26 cellular contexts compared by ENCODE assay signal in the genomic region with DNA sequence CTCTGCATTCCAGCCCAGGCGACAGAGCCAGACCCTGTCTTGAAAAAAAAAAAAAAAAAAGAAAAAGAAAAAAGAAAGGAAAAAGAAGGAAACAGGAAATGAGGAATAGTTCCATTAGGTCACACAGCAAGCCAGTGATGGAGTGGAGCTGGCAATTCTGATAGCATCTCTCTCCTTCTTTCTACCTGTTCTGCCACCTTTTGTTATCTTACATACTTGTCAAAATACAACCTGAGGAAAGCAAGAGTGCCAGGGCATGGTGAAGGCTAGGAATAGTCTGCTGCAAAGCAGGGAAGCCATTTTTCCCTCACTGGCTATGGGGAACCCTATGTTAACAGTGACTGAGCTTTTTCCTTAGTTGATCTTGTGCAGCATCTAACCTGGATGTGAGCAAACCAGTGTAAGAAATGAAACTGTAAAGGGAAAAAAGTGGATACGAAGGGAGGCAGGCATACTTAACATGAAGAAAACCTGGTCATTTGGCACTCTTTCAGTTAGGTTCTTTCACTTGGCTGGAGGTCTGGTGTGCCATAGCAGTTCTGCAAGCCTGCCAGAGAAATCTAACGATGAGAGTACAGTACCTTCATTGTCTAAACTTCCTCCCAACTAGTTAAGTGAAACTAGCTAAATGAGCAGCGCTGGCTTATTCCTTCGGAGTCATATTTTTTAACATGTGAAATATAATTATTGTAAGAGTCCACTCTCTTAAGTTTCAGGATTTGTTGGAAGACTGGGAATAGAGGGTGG. TPM values are rescaled to one million over a fixed set of nuclear protein-coding genes. Genes with fewer than 3 reads are reported as not detected.
A peak's percentile ranks its signal among the peaks of the same experiment; 100 is the strongest.
DNase-seq lines count a peak whose midpoint lies in the region; ATAC-seq and TF ChIP-seq lines count a peak whose summit lies in the region.
"Had no signal": no experiment of that assay in that cellular context is flagged by ENCODE, and none has a peak within 500 bp of the region (broad histone marks: within the 10 kb centered on the region; RNA-seq: fewer than 3 reads in every experiment).

No MANE protein-coding gene starts in this region.

- no peak for TF ChIP-seq EP300 in SK-N-SH (IDR thresholded peaks at IDR 0.05; ENCODE audit: borderline replicate concordance in 1 of 2, low read depth in 1 of 2, low read length in 1 of 2)

- H3K9ac ChIP-seq in SK-N-SH, result no peak overlapping the region
- H3K9ac ChIP-seq: GM23248 had no signal

- intact Hi-C loops in left lung (cut with DNase I), result no loop called here

- H3K4me1 ChIP-seq in SK-N-SH (ENCODE audit: control insufficient read depth in 1 of 2, insufficient read depth in 2 of 2, low read depth in 1 of 2, low read length in 1 of 2), result no peaks in the 10 kb centered on the region
- H3K4me1 ChIP-seq in left lung, result peaks cover 0 to 5% of the 10 kb centered on the region in 2 donors

- POLR2A ChIA-PET in SK-N-SH (lab: Yijun Ruan, JAX), result no interaction called here

- TF ChIP-seq RAD21 in SK-N-SH (IDR thresholded peaks at IDR 0.05; ENCODE audit: low read length), result no peak

- 59% methylated on average over 5 of the region's 5 CpGs for WGBS in SK-N-SH (ENCODE audit: low lambda C conversion rate)

- H3K79me2 ChIP-seq in SK-N-SH (ENCODE audit: insufficient read depth), result no peaks in the 10 kb centered on the region

- H3K4me2 ChIP-seq in SK-N-SH, result no peak overlapping the region

- H3K4me3 ChIP-seq in SK-N-SH (ENCODE audit: low read depth in 2 of 2, low read length in 1 of 2), result no peak overlapping the region
- no peak overlapping the region for H3K4me3 ChIP-seq in retinal pigment epithelial cell (ENCODE audit: low read length)
- no peak overlapping the region for H3K4me3 ChIP-seq in left lung
- H3K4me3 ChIP-seq: GM23248, HAP-1, MG63 had no signal

- no peak overlapping the region for H2AFZ ChIP-seq in SK-N-SH (ENCODE audit: low read depth)
- H2AFZ ChIP-seq: GM23248 had no signal

- no peak for DNase-seq in SK-N-SH
- DNase-seq in medulla oblongata (ENCODE audit: extremely low spot score), result peak; percentile 6
- peak; percentile 28 for DNase-seq in retinal pigment epithelial cell (ENCODE audit: low read depth)
- DNase-seq in HCEC 1CT, result no peak
- DNase-seq in iPS-NIHi11 (ENCODE audit: low spot score), result no peak
- no peak for DNase-seq in left lung
- DNase-seq: AML-193, COR-L47, DMS 273 treated with DMSO at 0.1 percent for 48 hours, DND-41, GM23248, IMR-90, Karpas-422, MG63, NCI-H1092, NCI-H1436 treated with DMSO at 0.1 percent for 48 hours, NCI-H2029, NCI-H2171 treated with DMSO at 0.1 percent for 48 hours, NCI-H446 treated with DMSO at 0.1 percent for 48 hours, SHP77 had no signal

- H3K27ac ChIP-seq in SK-N-SH (ENCODE audit: low read depth in 2 of 2, low read length in 1 of 2), result no peak overlapping the region
- H3K27ac ChIP-seq in VCaP, result peak overlapping the region; percentile 29
- no peak overlapping the region for H3K27ac ChIP-seq in left lung
- H3K27ac ChIP-seq: 22Rv1, GM23248 had no signal

- ATAC-seq in SK-N-SH treated with all-trans-retinoic acid at 6 μM for 48 hours, result 0 out of 3 replicates have a peak, but pooled peaks have one; percentile 19
- no peak for ATAC-seq in left lung

- TF ChIP-seq CTCF in SK-N-SH (IDR thresholded peaks at IDR 0.05) (no peak), VCaP (conservative IDR thresholded peaks at IDR 0.05) (no peak), retinal pigment epithelial cell (conservative IDR thresholded peaks at IDR 0.05; ENCODE audit: low read depth, low read length) (no peak), left lung (IDR thresholded peaks at IDR 0.05) (no peak)

- no peaks in the 10 kb centered on the region for H3K9me2 ChIP-seq in SK-N-SH

- H3F3A ChIP-seq in SK-N-SH (replicated peaks; ENCODE audit: insufficient read depth), result no peaks in the 10 kb centered on the region

- H3K27me3 ChIP-seq in SK-N-SH (ENCODE audit: insufficient read depth), result no peaks in the 10 kb centered on the region
- H3K27me3 ChIP-seq in left lung, result no peaks in the 10 kb centered on the region
- H3K27me3 ChIP-seq: MG63 had no signal

- H3K9me3 ChIP-seq in SK-N-SH (no peaks in the 10 kb centered on the region), left lung (no peaks in the 10 kb centered on the region)
- H3K9me3 ChIP-seq: HAP-1, MG63 had no signal

- H3K36me3 ChIP-seq in SK-N-SH (replicated peaks in 1 of 2; ENCODE audit: control insufficient read depth in 1 of 2, insufficient read depth in 2 of 2, low read length in 1 of 2), result peaks cover 0 to 10% of the 10 kb centered on the region in 2 experiments
- peaks cover 0 to 18% of the 10 kb centered on the region in 2 donors for H3K36me3 ChIP-seq in left lung
- H3K36me3 ChIP-seq: HAP-1 had no signal

- CTCF ChIA-PET in SK-N-SH (lab: Yijun Ruan, JAX), result interaction anchor here (1.1 kb wide), 1 partner anchor 23 kb away, joined by 3 read pairs; no protein-coding TSS in a partner anchor

- no peaks in the 10 kb centered on the region for H4K20me1 ChIP-seq in SK-N-SH (ENCODE audit: insufficient read depth)

TF ChIP-seq in SK-N-SH treated with all-trans-retinoic acid at 6 μM for 48 hours, 23 proteins besides CTCF, POLR2A, EP300 and RAD21 (continues in another document):
- TF ChIP-seq, protein P1, sequence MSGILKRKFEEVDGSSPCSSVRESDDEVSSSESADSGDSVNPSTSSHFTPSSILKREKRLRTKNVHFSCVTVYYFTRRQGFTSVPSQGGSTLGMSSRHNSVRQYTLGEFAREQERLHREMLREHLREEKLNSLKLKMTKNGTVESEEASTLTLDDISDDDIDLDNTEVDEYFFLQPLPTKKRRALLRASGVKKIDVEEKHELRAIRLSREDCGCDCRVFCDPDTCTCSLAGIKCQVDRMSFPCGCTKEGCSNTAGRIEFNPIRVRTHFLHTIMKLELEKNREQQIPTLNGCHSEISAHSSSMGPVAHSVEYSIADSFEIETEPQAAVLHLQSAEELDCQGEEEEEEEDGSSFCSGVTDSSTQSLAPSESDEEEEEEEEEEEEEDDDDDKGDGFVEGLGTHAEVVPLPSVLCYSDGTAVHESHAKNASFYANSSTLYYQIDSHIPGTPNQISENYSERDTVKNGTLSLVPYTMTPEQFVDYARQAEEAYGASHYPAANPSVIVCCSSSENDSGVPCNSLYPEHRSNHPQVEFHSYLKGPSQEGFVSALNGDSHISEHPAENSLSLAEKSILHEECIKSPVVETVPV (CRISPR knock-in tag; IDR thresholded peaks at IDR 0.05), result no peak
- no peak for TF ChIP-seq TCF4 (CRISPR knock-in tag; IDR thresholded peaks at IDR 0.05; ENCODE audit: borderline replicate concordance)
- no peak for TF ChIP-seq ZNF70 (CRISPR knock-in tag; IDR thresholded peaks at IDR 0.05)
- no peak for TF ChIP-seq SNAI2 (CRISPR knock-in tag; IDR thresholded peaks at IDR 0.05)

TF ChIP-seq in SK-N-SH, 30 proteins besides CTCF, POLR2A, EP300 and RAD21:
- TF ChIP-seq FOXM1 (IDR thresholded peaks at IDR 0.05; ENCODE audit: low read depth) (no peak), EZH2phosphoT487 (IDR thresholded peaks at IDR 0.05; ENCODE audit: borderline replicate concordance, low read depth) (no peak), NFIC (IDR thresholded peaks at IDR 0.05; ENCODE audit: borderline replicate concordance) (no peak), RFX5 (IDR thresholded peaks at IDR 0.05; ENCODE audit: low read length) (no peak), RXRA (IDR thresholded peaks at IDR 0.05; ENCODE audit: borderline replicate concordance, low read depth) (no peak), NRF1 (IDR thresholded peaks at IDR 0.05; ENCODE audit: low read depth, low read length) (no peak), JUND (IDR thresholded peaks at IDR 0.05) (no peak)
- TF ChIP-seq, protein P2, sequence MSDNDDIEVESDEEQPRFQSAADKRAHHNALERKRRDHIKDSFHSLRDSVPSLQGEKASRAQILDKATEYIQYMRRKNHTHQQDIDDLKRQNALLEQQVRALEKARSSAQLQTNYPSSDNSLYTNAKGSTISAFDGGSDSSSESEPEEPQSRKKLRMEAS (IDR thresholded peaks at IDR 0.05; ENCODE audit: low read depth), result no peak
- TF ChIP-seq, protein P3, sequence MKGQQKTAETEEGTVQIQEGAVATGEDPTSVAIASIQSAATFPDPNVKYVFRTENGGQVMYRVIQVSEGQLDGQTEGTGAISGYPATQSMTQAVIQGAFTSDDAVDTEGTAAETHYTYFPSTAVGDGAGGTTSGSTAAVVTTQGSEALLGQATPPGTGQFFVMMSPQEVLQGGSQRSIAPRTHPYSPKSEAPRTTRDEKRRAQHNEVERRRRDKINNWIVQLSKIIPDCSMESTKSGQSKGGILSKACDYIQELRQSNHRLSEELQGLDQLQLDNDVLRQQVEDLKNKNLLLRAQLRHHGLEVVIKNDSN (IDR thresholded peaks at IDR 0.05; ENCODE audit: borderline replicate concordance, low read depth), result no peak
- TF ChIP-seq, protein P4, sequence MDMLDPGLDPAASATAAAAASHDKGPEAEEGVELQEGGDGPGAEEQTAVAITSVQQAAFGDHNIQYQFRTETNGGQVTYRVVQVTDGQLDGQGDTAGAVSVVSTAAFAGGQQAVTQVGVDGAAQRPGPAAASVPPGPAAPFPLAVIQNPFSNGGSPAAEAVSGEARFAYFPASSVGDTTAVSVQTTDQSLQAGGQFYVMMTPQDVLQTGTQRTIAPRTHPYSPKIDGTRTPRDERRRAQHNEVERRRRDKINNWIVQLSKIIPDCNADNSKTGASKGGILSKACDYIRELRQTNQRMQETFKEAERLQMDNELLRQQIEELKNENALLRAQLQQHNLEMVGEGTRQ (IDR thresholded peaks at IDR 0.05; ENCODE audit: borderline replicate concordance, low read depth, low read length), result no peak

RNA-seq across cellular contexts. Expression of a gene that starts 17.9 kb away (rescaled TPM):
- polyA plus RNA-seq in SK-N-SH (2012; rRNA removed), result not detected in 2 replicates
- polyA plus RNA-seq in SK-N-SH (2012; cell fraction: cytosol; rRNA removed), result not detected in 2 replicates
- polyA plus RNA-seq in SK-N-SH (2012; cell fraction: nucleus; rRNA removed), result not detected in 2 replicates
- total RNA-seq in left lung, result not detected
- total RNA-seq: GM23248, IMR-90, RPMI7951 had no signal
- polyA plus RNA-seq: CD14-positive monocyte, GM23248, IMR-90 had no signal

RNA-seq across cellular contexts. Expression of a gene that starts 31.8 kb away (rescaled TPM):
- not detected in 2 replicates for polyA plus RNA-seq in SK-N-SH (2012; rRNA removed)
- polyA plus RNA-seq in SK-N-SH (2012; cell fraction: cytosol; rRNA removed), result not detected in 2 replicates
- polyA plus RNA-seq in SK-N-SH (2012; cell fraction: nucleus; rRNA removed), result not detected in 2 replicates
- total RNA-seq in left lung, result under 1 TPM; 0.26 to 0.55 TPM
- total RNA-seq: GM23248, IMR-90, RPMI7951 had no signal
- polyA plus RNA-seq: CD14-positive monocyte, IMR-90 had no signal

RNA-seq across cellular contexts. Expression of a gene that starts 37.9 kb away (rescaled TPM):
- 10.1 and 14.1 TPM in 2 replicates for polyA plus RNA-seq in SK-N-SH (2012; rRNA removed)
- 13.2 and 14.4 TPM in 2 replicates for polyA plus RNA-seq in SK-N-SH (2012; cell fraction: cytosol; rRNA removed)
- 9.5 and 16.7 TPM in 2 replicates for polyA plus RNA-seq in SK-N-SH (2012; cell fraction: nucleus; rRNA removed)
- total RNA-seq in left lung, result 10 to 100 TPM; 10.6 to 13.7 TPM

RNA-seq across cellular contexts. Expression of a gene that starts 39.9 kb away (rescaled TPM):
- polyA plus RNA-seq in SK-N-SH (2012; rRNA removed), result 0.03 TPM in 1 of 2 replicates, not detected in the other
- polyA plus RNA-seq in SK-N-SH (2012; cell fraction: cytosol; rRNA removed), result 0.03 and 0.05 TPM in 2 replicates
- polyA plus RNA-seq in SK-N-SH (2012; cell fraction: nucleus; rRNA removed), result 0.02 and 0.09 TPM in 2 replicates
- 10 to 100 TPM in 1 of 2 donors, 1 to 10 TPM in 1; 5.4 to 11.8 TPM for total RNA-seq in left lung
- total RNA-seq: GM23248, IMR-90, RPMI7951 had no signal
- polyA plus RNA-seq: CD14-positive monocyte, GM23248, IMR-90 had no signal

Comparison
In these comparisons a context has a peak if more than half of its experiments do, and no peak if none do; other contexts are left out.
1. DNase-seq: peak in medulla oblongata (single experiment) and retinal pigment epithelial cell (single experiment); none in SK-N-SH (single experiment), HCEC 1CT (single experiment), iPS-NIHi11 (single experiment) and left lung (0 of 2).